ENCODE assay signal across 15 cellular contexts in the genomic region with DNA sequence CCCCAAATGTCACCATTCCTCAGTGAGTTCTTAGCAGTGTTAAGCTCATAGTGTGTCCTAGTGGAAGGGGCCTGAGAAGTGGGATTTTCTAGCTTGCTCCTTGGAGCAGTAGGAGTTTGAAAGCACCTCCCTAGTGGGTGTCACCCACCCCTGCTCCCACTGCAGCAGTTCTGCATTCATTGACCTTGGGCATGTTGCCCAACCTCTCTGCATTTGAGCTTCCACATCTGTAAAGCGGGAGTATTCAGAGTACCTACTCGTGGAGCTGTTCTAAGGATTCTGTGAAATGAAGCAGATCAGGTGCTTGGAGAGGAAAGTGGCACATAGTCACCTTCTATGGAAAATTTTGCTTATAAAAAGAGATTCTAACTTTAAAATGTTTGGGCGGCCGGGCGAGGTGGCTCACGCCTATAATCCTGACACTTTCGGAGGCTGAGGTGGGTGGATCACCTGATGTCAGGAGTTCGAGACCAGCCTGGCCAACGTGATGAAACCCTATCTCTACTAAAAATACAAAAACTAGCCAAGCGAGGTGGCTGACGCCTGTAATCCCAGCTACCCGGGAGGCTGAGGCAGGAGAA. TPM values are rescaled to one million over a fixed set of nuclear protein-coding genes. Genes with fewer than 3 reads are reported as not detected.
DNase-seq lines count a peak whose midpoint lies in the region; ATAC-seq and TF ChIP-seq lines count a peak whose summit lies in the region.
"Had no signal": no experiment of that assay in that cellular context is flagged by ENCODE, and none has a peak within 500 bp of the region (broad histone marks: within the 10 kb centered on the region; RNA-seq: fewer than 3 reads in every experiment).

No MANE protein-coding gene starts in this region.

- H3K27ac ChIP-seq in HEK293 (ENCODE audit: extremely low read depth, low read depth, low read length), result no peak overlapping the region
- no peak overlapping the region for H3K27ac ChIP-seq in naive thymus-derived CD4-positive, alpha-beta T cell (ENCODE audit: low read depth, low read length)
- H3K27ac ChIP-seq: SJCRH30 had no signal

- H3K27ac Mint-ChIP-seq in naive thymus-derived CD4-positive, alpha-beta T cell, result no peak overlapping the region

- H3K9me3 Mint-ChIP-seq in naive thymus-derived CD4-positive, alpha-beta T cell, result no peaks in the 10 kb centered on the region

- CTCF ChIA-PET in HEK293 (lab: Yijun Ruan, JAX), result interaction anchor here (1.2 to 1.3 kb wide), 3 partner anchors 12 to 114 kb away, joined by 3 to 8 read pairs (median 5); no protein-coding TSS in a partner anchor
- CTCF ChIA-PET in naive thymus-derived CD4-positive, alpha-beta T cell (lab: Charles Lee), result no interaction called here

- H3K4me1 Mint-ChIP-seq in naive thymus-derived CD4-positive, alpha-beta T cell, result peaks cover 0 to 10% (median 2%) of the 10 kb centered on the region in 7 donors

- H3K4me3 Mint-ChIP-seq in naive thymus-derived CD4-positive, alpha-beta T cell, result no peak overlapping the region

- peaks cover 59 to 75% (median 67%) of the 10 kb centered on the region in 5 donors for H3K27me3 Mint-ChIP-seq in naive thymus-derived CD4-positive, alpha-beta T cell

- no peak for TF ChIP-seq CTCF in HEK293 (tag by site-specific recombination; IDR thresholded peaks at IDR 0.05)

- POLR2A ChIA-PET in HEK293 (lab: Yijun Ruan, JAX), result no interaction called here
- POLR2A ChIA-PET in naive thymus-derived CD4-positive, alpha-beta T cell (lab: Charles Lee), result no interaction called here

- no peaks in the 10 kb centered on the region for H3K9me3 ChIP-seq in HEK293 (ENCODE audit: control insufficient read depth, insufficient read depth, low read depth, low read length)
- no peaks in the 10 kb centered on the region for H3K9me3 ChIP-seq in naive thymus-derived CD4-positive, alpha-beta T cell (ENCODE audit: control insufficient read depth in 2 of 3, low read length in 3 of 3)
- H3K9me3 ChIP-seq: SJCRH30 had no signal

- peak; percentile 18 for ATAC-seq in naive thymus-derived CD4-positive, alpha-beta T cell
- ATAC-seq: Panc1 had no signal

- H3K4me1 ChIP-seq in HEK293 (ENCODE audit: control insufficient read depth, insufficient read depth, low read length), result no peaks in the 10 kb centered on the region
- H3K4me1 ChIP-seq in naive thymus-derived CD4-positive, alpha-beta T cell (ENCODE audit: control insufficient read depth in 2 of 2, insufficient read depth in 2 of 2, low read length in 2 of 2), result no peaks in the 10 kb centered on the region
- H3K4me1 ChIP-seq: SJCRH30 had no signal

- intact Hi-C loops in naive thymus-derived CD4-positive, alpha-beta T cell (cut with micrococcal nuclease), result no loop called here

- H3K36me3 Mint-ChIP-seq in naive thymus-derived CD4-positive, alpha-beta T cell, result no peaks in the 10 kb centered on the region

- H3K4me3 ChIP-seq in HEK293 (ENCODE audit: low read depth, low read length), result no peak overlapping the region
- no peak overlapping the region for H3K4me3 ChIP-seq in naive thymus-derived CD4-positive, alpha-beta T cell (ENCODE audit: low read length)
- H3K4me3 ChIP-seq: SJCRH30 had no signal

- DNase-seq in CD1c-positive myeloid dendritic cell (ENCODE audit: extremely low spot score), result peak; percentile 69
- peak; percentile 67 for DNase-seq in OCI-M1 (lab: John Stamatoyannopoulos, UW)
- DNase-seq in naive thymus-derived CD4-positive, alpha-beta T cell, result no peak
- DNase-seq in NCI-H526 treated with DMSO at 0.1 percent for 48 hours (lab: John Stamatoyannopoulos, UW), result no peak
- DNase-seq in T-helper 1 cell, result no peak
- no peak for DNase-seq in activated gamma-delta T cell treated with Interleukin-2 at 50 U/mL for 16 hours
- DNase-seq: C1 segment of cervical spinal cord, NCI-H1092 treated with DMSO at 0.1 percent for 48 hours, NCI-H146, NCI-H2081, NCI-H524, SJCRH30, T-helper 2 cell had no signal

- no peaks in the 10 kb centered on the region for H3K36me3 ChIP-seq in HEK293 (ENCODE audit: control insufficient read depth in 2 of 2, insufficient read depth in 1 of 2, low read length in 2 of 2)
- no peaks in the 10 kb centered on the region for H3K36me3 ChIP-seq in naive thymus-derived CD4-positive, alpha-beta T cell (ENCODE audit: control insufficient read depth in 2 of 3, insufficient read depth in 3 of 3, low read length in 3 of 3)
- H3K36me3 ChIP-seq: SJCRH30 had no signal

- H3K27me3 ChIP-seq in naive thymus-derived CD4-positive, alpha-beta T cell (ENCODE audit: control insufficient read depth in 2 of 2, insufficient read depth in 2 of 2, low read length in 2 of 2), result peaks cover 0 to 7% of the 10 kb centered on the region in 2 donors
- H3K27me3 ChIP-seq: SJCRH30 had no signal

TF ChIP-seq in HEK293, 187 proteins besides CTCF, POLR2A, EP300 and RAD21:
- TF ChIP-seq ZFHX2 (tag by site-specific recombination; conservative IDR thresholded peaks at IDR 0.05), result peak; percentile 67
- peak; percentile 59 for TF ChIP-seq EGR2 (tag by site-specific recombination; IDR thresholded peaks at IDR 0.05; ENCODE audit: low read depth)
- no peak for TF ChIP-seq ZNF248 (tag by site-specific recombination; IDR thresholded peaks at IDR 0.05)

RNA-seq across cellular contexts. Expression of gene LMO2, which starts 16.9 kb away (rescaled TPM):
- 10 to 100 TPM in 1 of 5 experiments, 1 to 10 TPM in 1, under 1 TPM in 2, not detected in 1; 0.73 to 40.4 (median 2.6) TPM for total RNA-seq in naive thymus-derived CD4-positive, alpha-beta T cell
- polyA plus RNA-seq in naive thymus-derived CD4-positive, alpha-beta T cell, result under 1 TPM in 1 of 2 donors, not detected in 1; 0.26 TPM

Comparison
In these comparisons a context has a peak if more than half of its experiments do, and no peak if none do; other contexts are left out.
1. DNase-seq: peak in CD1c-positive myeloid dendritic cell (single experiment) and OCI-M1 (single experiment); none in naive thymus-derived CD4-positive, alpha-beta T cell (0 of 9), NCI-H526 treated with DMSO at 0.1 percent for 48 hours (single experiment), T-helper 1 cell (0 of 5) and activated gamma-delta T cell treated with Interleukin-2 at 50 U/mL for 16 hours (single experiment).